In the genomic region with DNA sequence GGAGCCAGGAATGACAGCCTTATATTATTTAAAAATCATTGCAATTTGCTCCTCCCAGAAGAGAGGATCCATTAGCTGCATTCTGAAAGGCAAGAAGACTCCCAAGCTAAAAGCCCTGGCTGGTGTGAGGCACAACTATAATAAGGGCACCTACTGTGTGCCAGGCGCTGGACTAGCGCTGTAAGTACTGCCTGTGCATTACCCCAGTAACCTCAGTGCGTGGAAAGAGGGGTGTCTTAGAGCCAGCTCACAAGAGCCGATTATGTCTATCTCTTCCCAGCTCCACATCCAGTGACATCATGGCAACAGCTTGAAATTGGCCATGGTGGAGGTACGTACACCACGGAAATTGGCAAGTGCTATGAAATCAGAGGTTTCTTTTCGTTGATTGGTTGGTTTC, we compare ENCODE assay signal across 1 cellular context.
TF ChIP-seq lines count a peak whose summit lies in the region.

No MANE protein-coding gene starts in this region.

TF ChIP-seq in HepG2, 621 proteins besides CTCF, POLR2A, EP300 and RAD21 (continued from another document):
- TF ChIP-seq, protein P1, sequence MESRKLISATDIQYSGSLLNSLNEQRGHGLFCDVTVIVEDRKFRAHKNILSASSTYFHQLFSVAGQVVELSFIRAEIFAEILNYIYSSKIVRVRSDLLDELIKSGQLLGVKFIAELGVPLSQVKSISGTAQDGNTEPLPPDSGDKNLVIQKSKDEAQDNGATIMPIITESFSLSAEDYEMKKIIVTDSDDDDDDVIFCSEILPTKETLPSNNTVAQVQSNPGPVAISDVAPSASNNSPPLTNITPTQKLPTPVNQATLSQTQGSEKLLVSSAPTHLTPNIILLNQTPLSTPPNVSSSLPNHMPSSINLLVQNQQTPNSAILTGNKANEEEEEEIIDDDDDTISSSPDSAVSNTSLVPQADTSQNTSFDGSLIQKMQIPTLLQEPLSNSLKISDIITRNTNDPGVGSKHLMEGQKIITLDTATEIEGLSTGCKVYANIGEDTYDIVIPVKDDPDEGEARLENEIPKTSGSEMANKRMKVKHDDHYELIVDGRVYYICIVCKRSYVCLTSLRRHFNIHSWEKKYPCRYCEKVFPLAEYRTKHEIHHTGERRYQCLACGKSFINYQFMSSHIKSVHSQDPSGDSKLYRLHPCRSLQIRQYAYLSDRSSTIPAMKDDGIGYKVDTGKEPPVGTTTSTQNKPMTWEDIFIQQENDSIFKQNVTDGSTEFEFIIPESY (CRISPR knock-in tag; IDR thresholded peaks at IDR 0.05), result peak; percentile 48; the same call in 1 of the 2 replicates
- TF ChIP-seq NFE2L2 (IDR thresholded peaks at IDR 0.05; ENCODE audit: low read length) (no peak), MBNL3 (CRISPR knock-in tag; conservative IDR thresholded peaks at IDR 0.05) (no peak), TAF1 (CRISPR knock-in tag; IDR thresholded peaks at IDR 0.05) (0 out of 2 replicates have a peak, but pooled peaks have one; percentile 5)
- TF ChIP-seq, protein P2, sequence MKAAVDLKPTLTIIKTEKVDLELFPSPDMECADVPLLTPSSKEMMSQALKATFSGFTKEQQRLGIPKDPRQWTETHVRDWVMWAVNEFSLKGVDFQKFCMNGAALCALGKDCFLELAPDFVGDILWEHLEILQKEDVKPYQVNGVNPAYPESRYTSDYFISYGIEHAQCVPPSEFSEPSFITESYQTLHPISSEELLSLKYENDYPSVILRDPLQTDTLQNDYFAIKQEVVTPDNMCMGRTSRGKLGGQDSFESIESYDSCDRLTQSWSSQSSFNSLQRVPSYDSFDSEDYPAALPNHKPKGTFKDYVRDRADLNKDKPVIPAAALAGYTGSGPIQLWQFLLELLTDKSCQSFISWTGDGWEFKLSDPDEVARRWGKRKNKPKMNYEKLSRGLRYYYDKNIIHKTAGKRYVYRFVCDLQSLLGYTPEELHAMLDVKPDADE (CRISPR knock-in tag; IDR thresholded peaks at IDR 0.05), result no peak
- TF ChIP-seq, protein P3, sequence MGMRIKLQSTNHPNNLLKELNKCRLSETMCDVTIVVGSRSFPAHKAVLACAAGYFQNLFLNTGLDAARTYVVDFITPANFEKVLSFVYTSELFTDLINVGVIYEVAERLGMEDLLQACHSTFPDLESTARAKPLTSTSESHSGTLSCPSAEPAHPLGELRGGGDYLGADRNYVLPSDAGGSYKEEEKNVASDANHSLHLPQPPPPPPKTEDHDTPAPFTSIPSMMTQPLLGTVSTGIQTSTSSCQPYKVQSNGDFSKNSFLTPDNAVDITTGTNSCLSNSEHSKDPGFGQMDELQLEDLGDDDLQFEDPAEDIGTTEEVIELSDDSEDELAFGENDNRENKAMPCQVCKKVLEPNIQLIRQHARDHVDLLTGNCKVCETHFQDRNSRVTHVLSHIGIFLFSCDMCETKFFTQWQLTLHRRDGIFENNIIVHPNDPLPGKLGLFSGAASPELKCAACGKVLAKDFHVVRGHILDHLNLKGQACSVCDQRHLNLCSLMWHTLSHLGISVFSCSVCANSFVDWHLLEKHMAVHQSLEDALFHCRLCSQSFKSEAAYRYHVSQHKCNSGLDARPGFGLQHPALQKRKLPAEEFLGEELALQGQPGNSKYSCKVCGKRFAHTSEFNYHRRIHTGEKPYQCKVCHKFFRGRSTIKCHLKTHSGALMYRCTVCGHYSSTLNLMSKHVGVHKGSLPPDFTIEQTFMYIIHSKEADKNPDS (CRISPR knock-in tag; IDR thresholded peaks at IDR 0.05), result no peak
